Comparison of ENCODE assay signal across 12 cellular contexts in genomic region chr18:45590060-45590537, GRCh38. TPM values are rescaled to one million over a fixed set of nuclear protein-coding genes. Genes with fewer than 3 reads are reported as not detected.
DNase-seq lines count a peak whose midpoint lies in the region; ATAC-seq, FAIRE-seq and TF ChIP-seq lines count a peak whose summit lies in the region.
"Had no signal": no experiment of that assay in that cellular context is flagged by ENCODE, and none has a peak within 500 bp of the region (broad histone marks: within the 10 kb centered on the region; RNA-seq: fewer than 3 reads in every experiment).

No MANE protein-coding gene starts in this region.

- H3K4me3 ChIP-seq in bronchial epithelial cell (ENCODE audit: low read depth, low read length) (no peak overlapping the region), suprapubic skin (no peak overlapping the region)

- TF ChIP-seq EP300 in suprapubic skin (IDR thresholded peaks at IDR 0.05) = no peak

- peaks cover 0 to under 1% (median 0%) of the 10 kb centered on the region in 6 donors for H3K9me3 Mint-ChIP-seq in immature natural killer cell
- H3K9me3 Mint-ChIP-seq: activated naive CD8-positive, alpha-beta T cell treated with anti-CD3 and anti-CD28 coated beads, Interleukin-2, amount 10 ng/mL, durations not matched to agents 7 days and 5 days had no signal

- TF ChIP-seq CTCF in bronchial epithelial cell (IDR thresholded peaks at IDR 0.05; ENCODE audit: insufficient read depth, low read length, severe bottlenecking) (no peak), suprapubic skin (IDR thresholded peaks at IDR 0.05) (no peak)

- CTCF ChIA-PET in HEK293T (lab: Yijun Ruan, JAX) = interaction anchor here (0.6 to 1.2 kb wide), 2 partner anchors 11 to 42 kb away, joined by 4 read pairs; no protein-coding TSS in a partner anchor

- H3K27me3 ChIP-seq in bronchial epithelial cell (ENCODE audit: control insufficient read depth, insufficient read depth, low read length) = no peaks in the 10 kb centered on the region
- H3K27me3 ChIP-seq in suprapubic skin = no peaks in the 10 kb centered on the region

- ATAC-seq in GM21786 (IDR thresholded peaks at IDR 0.05; ENCODE audit: unreplicated experiment) = no peak

- H3K27me3 Mint-ChIP-seq in immature natural killer cell (ENCODE audit: low read depth in 3 of 3) = no peaks in the 10 kb centered on the region

- POLR2A ChIA-PET in HEK293T (lab: Yijun Ruan, JAX) = no interaction called here

- H3K4me3 Mint-ChIP-seq in immature natural killer cell = no peak overlapping the region
- H3K4me3 Mint-ChIP-seq: activated naive CD8-positive, alpha-beta T cell treated with anti-CD3 and anti-CD28 coated beads, Interleukin-2, amount 10 ng/mL, durations not matched to agents 7 days and 5 days had no signal

- no peaks in the 10 kb centered on the region for H3K9me3 ChIP-seq in suprapubic skin

- H3K27ac Mint-ChIP-seq in immature natural killer cell = no peak overlapping the region
- H3K27ac Mint-ChIP-seq: activated naive CD8-positive, alpha-beta T cell treated with anti-CD3 and anti-CD28 coated beads, Interleukin-2, amount 10 ng/mL, durations not matched to agents 7 days and 5 days had no signal

- peaks cover 25% of the 10 kb centered on the region for H3K4me1 ChIP-seq in suprapubic skin

- no peaks in the 10 kb centered on the region for H3K4me1 Mint-ChIP-seq in immature natural killer cell
- H3K4me1 Mint-ChIP-seq: activated naive CD8-positive, alpha-beta T cell treated with anti-CD3 and anti-CD28 coated beads, Interleukin-2, amount 10 ng/mL, durations not matched to agents 7 days and 5 days had no signal

- peak; percentile 10 for DNase-seq in HEK293T (ENCODE audit: extremely low spot score)
- DNase-seq in bronchial epithelial cell (ENCODE audit: low read depth) = no peak
- peak; percentile 45 for DNase-seq in left kidney (ENCODE audit: low read depth, low spot score)
- DNase-seq in suprapubic skin (ENCODE audit: low spot score in 2 of 2) = no peak
- DNase-seq in immature natural killer cell = no peak
- DNase-seq in NCI-H128 (lab: John Stamatoyannopoulos, UW; ENCODE audit: unreplicated experiment) = no peak
- no peak for DNase-seq in CD1c-positive myeloid dendritic cell (ENCODE audit: extremely low spot score)
- DNase-seq: activated naive CD8-positive, alpha-beta T cell treated with anti-CD3 and anti-CD28 coated beads, Interleukin-2, amount 10 ng/mL, durations not matched to agents 7 days and 5 days; effector CD4-positive, alpha-beta T cell; Karpas-422; stimulated activated CD8-positive, alpha-beta memory T cell treated with anti-CD3 and anti-CD28 coated beads, Interleukin-4, amount 100 ng/mL, for 48 hours had no signal

- H3K36me3 ChIP-seq in bronchial epithelial cell (ENCODE audit: control insufficient read depth, insufficient read depth, low read length) (no peaks in the 10 kb centered on the region), suprapubic skin (no peaks in the 10 kb centered on the region)

- no peak for TF ChIP-seq POLR2A in suprapubic skin (IDR thresholded peaks at IDR 0.05)

- peak; percentile 58 for FAIRE-seq in bronchial epithelial cell (lab: Jason Lieb, UNC)

- H3K36me3 Mint-ChIP-seq in immature natural killer cell = peaks cover 0 to 2% (median 0%) of the 10 kb centered on the region in 3 donors
- H3K36me3 Mint-ChIP-seq: activated naive CD8-positive, alpha-beta T cell treated with anti-CD3 and anti-CD28 coated beads, Interleukin-2, amount 10 ng/mL, durations not matched to agents 7 days and 5 days had no signal

- peak overlapping the region; percentile 53 for H3K27ac ChIP-seq in suprapubic skin

- WGBS in suprapubic skin = 33% methylated on average over 4 of the region's 4 CpGs

TF ChIP-seq in HEK293T, 16 proteins besides CTCF, POLR2A, EP300 and RAD21:
- TF ChIP-seq FOXK2 (IDR thresholded peaks at IDR 0.05) = no peak
- TF ChIP-seq FOXM1 (IDR thresholded peaks at IDR 0.05; ENCODE audit: borderline replicate concordance) = peak; percentile 60; the same call in 1 of the 2 replicates

RNA-seq across cellular contexts. Expression of gene SLC14A2, which starts 25.2 kb away (rescaled TPM):
- total RNA-seq in bronchial epithelial cell (not detected in 2 replicates), suprapubic skin (under 1 TPM in 1 of 4 donors, not detected in 3; 0.31 TPM)
- under 1 TPM; 0.03 to 0.65 (median 0.19) TPM for polyA plus RNA-seq in immature natural killer cell

Comparison
In these comparisons a context has a peak if more than half of its experiments do, and no peak if none do; other contexts are left out.
1. DNase-seq: peak in HEK293T (single experiment) and left kidney (single experiment); none in bronchial epithelial cell (single experiment), suprapubic skin (0 of 2), immature natural killer cell (0 of 3), NCI-H128 (single experiment) and CD1c-positive myeloid dendritic cell (single experiment).